ENCODE assay signal across 8 cellular contexts in the genomic region with DNA sequence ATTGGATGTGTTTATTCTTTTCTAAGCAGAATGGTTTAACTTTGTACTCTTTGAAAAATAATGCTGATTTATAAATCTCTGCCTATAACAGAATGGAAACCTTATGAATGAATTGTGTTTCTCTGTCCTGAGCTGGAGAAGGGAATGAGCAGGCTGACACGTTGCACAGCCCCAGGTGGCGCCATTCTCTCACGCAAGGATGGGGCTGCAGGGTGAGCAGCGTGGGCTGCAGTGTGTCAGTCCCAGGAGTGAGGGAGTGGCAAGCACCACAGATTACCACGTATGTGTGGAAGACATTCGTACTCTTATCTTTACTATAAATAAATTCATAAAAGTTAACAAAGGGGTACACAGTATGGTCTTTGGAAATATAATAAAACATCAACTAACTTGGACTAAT. TPM values are rescaled to one million over a fixed set of nuclear protein-coding genes. Genes with fewer than 3 reads are reported as not detected.
DNase-seq lines count a peak whose midpoint lies in the region; ATAC-seq and TF ChIP-seq lines count a peak whose summit lies in the region.

No MANE protein-coding gene starts in this region.

- H3K36me3 ChIP-seq in kidney epithelial cell (ENCODE audit: control insufficient read depth, insufficient read depth, low read length), result peaks cover 2% of the 10 kb centered on the region

- DNase-seq in AG20443 (ENCODE audit: low spot score) (peak; percentile 44), NCI-H2227 (lab: John Stamatoyannopoulos, UW; ENCODE audit: unreplicated experiment) (peak; percentile 55), astrocyte of the hippocampus (ENCODE audit: low read depth, low spot score) (peak; percentile 64), kidney epithelial cell (ENCODE audit: low read depth) (no peak), 8988T (no peak)
- DNase-seq in stimulated activated naive B cell treated with anti-CD40 and anti-IgM and Interleukin-4, amounts not matched to agents 10 μg/mL and 1 μg/mL and 100 μg/mL, for 72 hours, result peak; percentile 8
- DNase-seq in activated CD4-positive, CD25-positive, alpha-beta regulatory T cell (lab: John Stamatoyannopoulos, UW), result no peak

- no peak overlapping the region for H3K27ac Mint-ChIP-seq in stimulated activated naive B cell treated with anti-CD40 and anti-IgM and Interleukin-4, amounts not matched to agents 10 μg/mL and 1 μg/mL and 100 μg/mL, for 72 hours

- H3K4me3 Mint-ChIP-seq in stimulated activated naive B cell treated with anti-CD40 and anti-IgM and Interleukin-4, amounts not matched to agents 10 μg/mL and 1 μg/mL and 100 μg/mL, for 72 hours, result no peak overlapping the region

- H3K36me3 Mint-ChIP-seq in stimulated activated naive B cell treated with anti-CD40 and anti-IgM and Interleukin-4, amounts not matched to agents 10 μg/mL and 1 μg/mL and 100 μg/mL, for 72 hours, result peaks cover 23 to 25% of the 10 kb centered on the region in 2 donors

- H3K4me3 ChIP-seq in kidney epithelial cell (ENCODE audit: low read depth, low read length), result no peak overlapping the region

- ATAC-seq in GM18498 (IDR thresholded peaks at IDR 0.05; ENCODE audit: unreplicated experiment), result peak; percentile 72
- peak; percentile 71 to 82 for ATAC-seq in stimulated activated naive B cell treated with anti-CD40 and anti-IgM and Interleukin-4, amounts not matched to agents 10 μg/mL and 1 μg/mL and 100 μg/mL, for 72 hours (replicated peaks)

- H3K4me1 Mint-ChIP-seq in stimulated activated naive B cell treated with anti-CD40 and anti-IgM and Interleukin-4, amounts not matched to agents 10 μg/mL and 1 μg/mL and 100 μg/mL, for 72 hours, result peaks cover 0 to 2% of the 10 kb centered on the region in 2 donors

- H3K27me3 ChIP-seq in kidney epithelial cell (ENCODE audit: control insufficient read depth, insufficient read depth, low read length), result no peaks in the 10 kb centered on the region

- H3K27me3 Mint-ChIP-seq in stimulated activated naive B cell treated with anti-CD40 and anti-IgM and Interleukin-4, amounts not matched to agents 10 μg/mL and 1 μg/mL and 100 μg/mL, for 72 hours, result no peaks in the 10 kb centered on the region

- H3K9me3 Mint-ChIP-seq in stimulated activated naive B cell treated with anti-CD40 and anti-IgM and Interleukin-4, amounts not matched to agents 10 μg/mL and 1 μg/mL and 100 μg/mL, for 72 hours, result no peaks in the 10 kb centered on the region

- TF ChIP-seq CTCF in kidney epithelial cell (IDR thresholded peaks at IDR 0.05; ENCODE audit: insufficient read depth, low read length, poor library complexity, severe bottlenecking), result peak; percentile 42

RNA-seq across cellular contexts. Expression of a gene that starts 33.4 kb away (rescaled TPM):
- 10.3 and 11.5 TPM in 2 replicates for total RNA-seq in kidney epithelial cell

Comparison
In these comparisons a context has a peak if more than half of its experiments do, and no peak if none do; other contexts are left out.
1. DNase-seq: peak in AG20443 (single experiment), NCI-H2227 (single experiment), astrocyte of the hippocampus (single experiment) and stimulated activated naive B cell treated with anti-CD40 and anti-IgM and Interleukin-4, amounts not matched to agents 10 μg/mL and 1 μg/mL and 100 μg/mL, for 72 hours (single experiment); none in kidney epithelial cell (single experiment), 8988T (single experiment) and activated CD4-positive, CD25-positive, alpha-beta regulatory T cell (0 of 4).